27 cellular contexts compared by ENCODE assay signal in the genomic region with DNA sequence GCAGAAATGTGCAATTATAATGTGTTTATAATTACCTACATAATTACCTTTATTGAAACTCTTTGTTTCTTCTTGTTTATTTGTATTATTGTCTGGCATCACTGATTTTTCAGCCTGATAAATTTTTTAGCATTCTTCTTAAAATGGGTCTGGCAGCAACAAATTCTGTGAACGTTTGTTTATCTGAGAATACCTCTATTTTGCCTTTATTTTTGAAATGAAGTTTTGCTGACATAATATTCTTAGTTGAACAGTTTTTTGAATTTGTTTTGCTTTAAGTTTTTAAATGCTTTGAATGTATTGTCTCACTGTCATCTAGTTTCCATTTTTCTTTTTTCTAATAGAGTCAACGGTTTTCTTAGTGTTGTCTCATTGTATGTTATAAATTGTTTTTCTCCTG.
"Had no signal": no experiment of that assay in that cellular context is flagged by ENCODE, and none has a peak within 500 bp of the region (broad histone marks: within the 10 kb centered on the region; RNA-seq: fewer than 3 reads in every experiment).

No MANE protein-coding gene starts in this region.

- H3K4me3 Mint-ChIP-seq: dendritic cell treated with granulocyte-macrophage colony-stimulating factor and Interleukin-4, amounts not matched to agents 40 ng/mL and 50 ng/mL, for 4 days; effector memory CD8-positive, alpha-beta T cell; endodermal cell had no signal

- FAIRE-seq: endometrium, endothelial cell of umbilical vein had no signal

- H3K27me3 Mint-ChIP-seq: dendritic cell treated with granulocyte-macrophage colony-stimulating factor and Interleukin-4, amounts not matched to agents 40 ng/mL and 50 ng/mL, for 4 days; effector memory CD8-positive, alpha-beta T cell had no signal

- H3K9me3 ChIP-seq: colonic mucosa, esophagus squamous epithelium, gastrocnemius medialis had no signal

- H3K27ac Mint-ChIP-seq: dendritic cell treated with granulocyte-macrophage colony-stimulating factor and Interleukin-4, amounts not matched to agents 40 ng/mL and 50 ng/mL, for 4 days; effector memory CD8-positive, alpha-beta T cell; endodermal cell had no signal

- H3K4me1 ChIP-seq: colonic mucosa, esophagus muscularis mucosa, esophagus squamous epithelium, foreskin keratinocyte, gastrocnemius medialis, gastroesophageal sphincter, heart left ventricle, heart right ventricle had no signal

- H3K27me3 ChIP-seq: colonic mucosa, dorsolateral prefrontal cortex, esophagus muscularis mucosa, esophagus squamous epithelium, foreskin keratinocyte, gastrocnemius medialis, gastroesophageal sphincter, heart left ventricle, heart right ventricle had no signal

- H3K27ac ChIP-seq: colonic mucosa, coronary artery, dorsolateral prefrontal cortex, epithelial cell of prostate, esophagus muscularis mucosa, esophagus squamous epithelium, foreskin keratinocyte, gastrocnemius medialis, gastroesophageal sphincter, heart left ventricle, heart right ventricle had no signal

- H3K36me3 ChIP-seq: colonic mucosa, esophagus muscularis mucosa, esophagus squamous epithelium, gastrocnemius medialis, gastroesophageal sphincter, heart left ventricle, heart right ventricle had no signal

- ATAC-seq: effector memory CD8-positive, alpha-beta T cell; esophagus mucosa; foreskin keratinocyte; gastrocnemius medialis; gastroesophageal sphincter; heart left ventricle; heart right ventricle had no signal

- DNase-seq: colonic mucosa; cortex of kidney; dermis blood vessel endothelial cell; dorsolateral prefrontal cortex; effector CD4-positive, alpha-beta T cell; effector CD8-positive, alpha-beta T cell; effector memory CD4-positive, alpha-beta T cell; effector memory CD8-positive, alpha-beta T cell; endodermal cell; erythroblast; esophagus squamous epithelium; foreskin fibroblast; foreskin keratinocyte; foreskin melanocyte; gastrocnemius medialis; glutamatergic neuron; head of caudate nucleus; heart left ventricle; heart right ventricle had no signal

- H3K4me3 ChIP-seq: colonic mucosa, coronary artery, dorsolateral prefrontal cortex, esophagus muscularis mucosa, esophagus squamous epithelium, gastrocnemius medialis, gastroesophageal sphincter, heart left ventricle, heart right ventricle had no signal
